Comparison of ENCODE assay signal across 8 cellular contexts in the genomic region with DNA sequence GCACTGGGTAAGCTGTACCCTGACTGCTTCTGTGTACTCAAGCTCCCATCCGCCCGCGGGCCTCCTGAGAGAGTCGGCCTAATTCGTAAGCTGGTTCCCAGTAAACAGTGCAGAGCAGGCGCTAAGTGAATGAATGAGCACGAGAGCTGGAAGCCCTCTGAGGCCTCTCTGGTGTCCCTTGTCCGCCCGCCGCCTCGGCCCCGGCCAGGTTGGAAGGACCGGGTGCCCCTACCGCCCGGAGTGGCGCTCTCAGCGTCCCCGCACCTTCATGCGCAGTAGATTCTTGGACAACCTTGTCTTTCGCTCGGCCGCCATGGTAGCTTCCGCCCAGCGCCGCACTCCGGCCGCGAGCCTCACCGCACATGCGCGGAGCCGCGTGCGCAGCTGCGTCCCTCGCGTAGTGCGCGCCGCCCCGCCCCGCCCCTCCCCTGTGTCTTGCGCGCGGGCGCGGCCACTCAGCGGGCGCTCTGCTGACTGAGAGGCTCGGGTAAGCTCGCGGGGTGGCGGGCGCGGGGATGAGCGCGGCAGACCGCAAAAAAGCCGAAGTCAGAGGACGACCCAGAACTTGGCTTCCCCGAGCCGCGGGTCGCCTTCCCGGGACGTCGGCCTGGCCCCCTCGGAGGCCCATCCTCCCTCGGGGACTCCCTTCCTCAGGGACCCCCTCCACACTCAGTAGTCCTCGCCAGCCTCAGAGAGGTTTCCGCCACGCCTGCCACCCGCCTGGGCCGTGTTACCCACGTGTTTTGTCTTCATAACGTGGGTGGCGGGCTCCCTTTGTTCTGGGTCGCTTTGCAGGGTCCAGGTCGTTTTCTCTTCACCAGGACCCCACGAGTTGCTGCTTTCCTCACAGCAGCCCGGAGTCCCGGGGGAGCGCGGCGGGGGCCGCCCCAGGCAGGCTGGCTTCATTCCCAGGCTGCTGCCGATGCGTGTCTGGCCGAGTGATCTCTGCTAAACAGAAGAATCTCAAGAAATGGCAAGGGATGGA. TPM values are rescaled to one million over a fixed set of nuclear protein-coding genes. Genes with fewer than 3 reads are reported as not detected.
DNase-seq lines count a peak whose midpoint lies in the region; ATAC-seq and TF ChIP-seq lines count a peak whose summit lies in the region.

A gene with protein sequence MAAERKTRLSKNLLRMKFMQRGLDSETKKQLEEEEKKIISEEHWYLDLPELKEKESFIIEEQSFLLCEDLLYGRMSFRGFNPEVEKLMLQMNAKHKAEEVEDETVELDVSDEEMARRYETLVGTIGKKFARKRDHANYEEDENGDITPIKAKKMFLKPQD (minus strand): TSS at position 364 of the 985 bp plus-strand sequence. CDS start 49 bp downstream, at position 315.

- H3K4me3 Mint-ChIP-seq in activated CD4-positive, alpha-beta T cell treated with anti-CD3 and anti-CD28 coated beads, Interleukin-2, amount 10 ng/mL, durations not matched to agents 24 days and 14 days: peak within 1 kb of the TSS; percentile 91

- peak; percentile 88 for ATAC-seq in GM19043 (IDR thresholded peaks at IDR 0.05; ENCODE audit: low read depth, unreplicated experiment)
- peak; percentile 97 for ATAC-seq in HG03354 (IDR thresholded peaks at IDR 0.05; ENCODE audit: poor library complexity, severe bottlenecking, unreplicated experiment)

- peak within 1 kb of the TSS; percentile 96 for H3K27ac Mint-ChIP-seq in activated CD4-positive, alpha-beta T cell treated with anti-CD3 and anti-CD28 coated beads, Interleukin-2, amount 10 ng/mL, durations not matched to agents 24 days and 14 days

- H3K27ac ChIP-seq in coronary artery: peak within 1 kb of the TSS; percentile 79 to 83

- no peak for TF ChIP-seq CTCF in coronary artery (IDR thresholded peaks at IDR 0.05)

- peaks cover 15% of the 10 kb centered on the region for H3K4me1 Mint-ChIP-seq in activated CD4-positive, alpha-beta T cell treated with anti-CD3 and anti-CD28 coated beads, Interleukin-2, amount 10 ng/mL, durations not matched to agents 24 days and 14 days

- peak within 1 kb of the TSS; percentile 80 for H3K4me3 ChIP-seq in coronary artery

- intact Hi-C loops in activated CD4-positive, alpha-beta T cell treated with anti-CD3 and anti-CD28 coated beads, Interleukin-2, amount 10 ng/mL, durations not matched to agents 24 days and 14 days (cut with micrococcal nuclease): loop anchor here (1.0 to 5.0 kb wide), 6 partner anchors 17 to 483 kb away; no protein-coding TSS in a partner anchor

- H3K27me3 Mint-ChIP-seq in activated CD4-positive, alpha-beta T cell treated with anti-CD3 and anti-CD28 coated beads, Interleukin-2, amount 10 ng/mL, durations not matched to agents 24 days and 14 days: peaks cover 33% of the 10 kb centered on the region

- peaks cover 38% of the 10 kb centered on the region for H3K36me3 Mint-ChIP-seq in activated CD4-positive, alpha-beta T cell treated with anti-CD3 and anti-CD28 coated beads, Interleukin-2, amount 10 ng/mL, durations not matched to agents 24 days and 14 days (ENCODE audit: low read depth)

- H3K9me3 Mint-ChIP-seq in activated CD4-positive, alpha-beta T cell treated with anti-CD3 and anti-CD28 coated beads, Interleukin-2, amount 10 ng/mL, durations not matched to agents 24 days and 14 days: peaks cover 17% of the 10 kb centered on the region

- DNase-seq in AML-193 (lab: John Stamatoyannopoulos, UW): peak; percentile 78 to 85
- DNase-seq in NCI-H524 (lab: John Stamatoyannopoulos, UW): peak; percentile 86 to 89
- peak; percentile 97 for DNase-seq in activated CD4-positive, alpha-beta T cell treated with anti-CD3 and anti-CD28 coated beads, Interleukin-2, amount 10 ng/mL, durations not matched to agents 24 days and 14 days
- DNase-seq in coronary artery (ENCODE audit: low spot score): peak; percentile 90
- peak; percentile 98 for DNase-seq in left kidney (ENCODE audit: low read depth, low spot score)
- DNase-seq in stimulated activated CD4-positive, alpha-beta T cell treated with anti-CD3 and anti-CD28 coated beads, Interleukin-1b, Interleukin-23, amount 100 ng/mL, for 48 hours: peak; percentile 89

RNA-seq across cellular contexts. Expression of the gene that starts here (rescaled TPM):
- total RNA-seq in activated CD4-positive, alpha-beta T cell treated with anti-CD3 and anti-CD28 coated beads, Interleukin-2, amount 10 ng/mL, durations not matched to agents 24 days and 14 days: 54.1 and 54.8 TPM in 2 replicates

Comparison
In these comparisons a context has a peak if more than half of its experiments do, and no peak if none do; other contexts are left out.
1. Peak in every context shown above with its lines: DNase-seq, ATAC-seq, H3K4me3 ChIP-seq and H3K27ac ChIP-seq.